ENCODE assay signal across 8 cellular contexts in genomic region chr1:155001688-155002474, GRCh38. TPM values are rescaled to one million over a fixed set of nuclear protein-coding genes. Genes with fewer than 3 reads are reported as not detected.
DNase-seq lines count a peak whose midpoint lies in the region; ATAC-seq and TF ChIP-seq lines count a peak whose summit lies in the region.

No MANE protein-coding gene starts in this region.

- no peaks in the 10 kb centered on the region for H3K9me3 ChIP-seq in T-helper 17 cell (ENCODE audit: control insufficient read depth, low read length, poor library complexity, severe bottlenecking)
- no peaks in the 10 kb centered on the region for H3K9me3 ChIP-seq in prostate gland

- H3K36me3 Mint-ChIP-seq in T-helper 17 cell (ENCODE audit: low read depth), result peaks cover 3% of the 10 kb centered on the region

- no peaks in the 10 kb centered on the region for H3K36me3 ChIP-seq in prostate gland

- H3K4me1 Mint-ChIP-seq in T-helper 17 cell, result peaks cover 55% of the 10 kb centered on the region

- peaks cover 23% of the 10 kb centered on the region for H3K4me1 ChIP-seq in prostate gland (replicated peaks)

- ATAC-seq in HG02840 (IDR thresholded peaks at IDR 0.05; ENCODE audit: low FRiP score, unreplicated experiment) (peak; percentile 54), T-helper 17 cell (peak; percentile 81), left ventricle myocardium superior (peak; percentile 79)

- no peaks in the 10 kb centered on the region for H3K27me3 ChIP-seq in prostate gland (replicated peaks; ENCODE audit: insufficient read depth)

- peak; percentile 75 for TF ChIP-seq POLR2A in prostate gland (IDR thresholded peaks at IDR 0.05)

- TF ChIP-seq CTCF in GM12872 (IDR thresholded peaks at IDR 0.05; ENCODE audit: insufficient read depth, low read depth, low read length) (peak; percentile 45; the same call in 2 of the 3 replicates), prostate gland (IDR thresholded peaks at IDR 0.05) (peak in 3 of 4 experiments; percentile 43 to 60 (median 48))

- 1% methylated on average over 22 of the region's 37 CpGs for WGBS in prostate gland

- H3K27me3 Mint-ChIP-seq in T-helper 17 cell, result no peaks in the 10 kb centered on the region

- H3K4me3 ChIP-seq in prostate gland, result peak overlapping the region; percentile 68 to 97

- peak; percentile 99 for DNase-seq in NCI-H1694 treated with DMSO at 0.1 percent for 48 hours (lab: John Stamatoyannopoulos, UW)
- DNase-seq in T-helper 17 cell, result peak; percentile 94 to 96 (median 95)
- DNase-seq in amygdala (lab: John Stamatoyannopoulos, UW), result peak; percentile 82 to 100 (median 99)
- peak; percentile 100 for DNase-seq in left ventricle myocardium superior
- DNase-seq in prostate gland (ENCODE audit: low spot score), result peak; percentile 100
- peak; percentile 100 for DNase-seq in ureter (ENCODE audit: low spot score)

- H3K4me3 Mint-ChIP-seq in T-helper 17 cell, result peak overlapping the region; percentile 99

- intact Hi-C loops in left ventricle myocardium superior (cut with micrococcal nuclease) (no loop called here), prostate gland (cut with DNase I) (loop anchor here (2.0 kb wide), 1 partner anchor 27 kb away; the partner anchor contains the start of gene CKS1B)

- H3K27ac Mint-ChIP-seq in T-helper 17 cell, result peak overlapping the region; percentile 96

- H3K27ac ChIP-seq in prostate gland, result peak overlapping the region; percentile 100

RNA-seq across cellular contexts. Expression of gene ZBTB7B, which starts 0.7 kb away (rescaled TPM):
- 10 to 100 TPM; 63.8 to 73.6 TPM for total RNA-seq in T-helper 17 cell
- 58.9 TPM for total RNA-seq in left ventricle myocardium superior
- 100 to 1,000 TPM in 1 of 2 donors, 10 to 100 TPM in 1; 60.0 to 103 TPM for total RNA-seq in prostate gland
- 92.8 TPM for total RNA-seq in ureter

RNA-seq across cellular contexts. Expression of gene LENEP, which starts 8.5 kb away (rescaled TPM):
- total RNA-seq in T-helper 17 cell (not detected), left ventricle myocardium superior (not detected), prostate gland (not detected), ureter (0.94 TPM)

RNA-seq across cellular contexts. Expression of gene FLAD1, which starts 18.7 kb away (rescaled TPM):
- 10 to 100 TPM; 33.2 to 34.7 TPM for total RNA-seq in T-helper 17 cell
- total RNA-seq in left ventricle myocardium superior, result 31.4 TPM
- 10 to 100 TPM; 31.5 to 35.3 TPM for total RNA-seq in prostate gland
- 48.3 TPM for total RNA-seq in ureter

RNA-seq across cellular contexts. Expression of gene CKS1B, which starts 27.4 kb away (rescaled TPM):
- 1 to 10 TPM; 9.3 to 9.4 TPM for total RNA-seq in T-helper 17 cell
- total RNA-seq in left ventricle myocardium superior, result 16.7 TPM
- total RNA-seq in prostate gland, result 10 to 100 TPM; 33.5 to 47.5 TPM
- total RNA-seq in ureter, result 24.8 TPM

RNA-seq across cellular contexts. Expression of gene SHC1, which starts 31.3 kb away (rescaled TPM):
- total RNA-seq in T-helper 17 cell (100 to 1,000 TPM in 1 of 2 donors, 10 to 100 TPM in 1; 99.5 to 105 TPM), left ventricle myocardium superior (62.1 TPM), prostate gland (10 to 100 TPM; 85.0 to 97.2 TPM), ureter (216 TPM)

Comparison
In these comparisons a context has a peak if more than half of its experiments do, and no peak if none do; other contexts are left out.
1. Peak in every context shown above with its lines: DNase-seq, ATAC-seq, H3K4me3 ChIP-seq and H3K27ac ChIP-seq.